Comparison of ENCODE assay signal across 8 cellular contexts in the genomic region with DNA sequence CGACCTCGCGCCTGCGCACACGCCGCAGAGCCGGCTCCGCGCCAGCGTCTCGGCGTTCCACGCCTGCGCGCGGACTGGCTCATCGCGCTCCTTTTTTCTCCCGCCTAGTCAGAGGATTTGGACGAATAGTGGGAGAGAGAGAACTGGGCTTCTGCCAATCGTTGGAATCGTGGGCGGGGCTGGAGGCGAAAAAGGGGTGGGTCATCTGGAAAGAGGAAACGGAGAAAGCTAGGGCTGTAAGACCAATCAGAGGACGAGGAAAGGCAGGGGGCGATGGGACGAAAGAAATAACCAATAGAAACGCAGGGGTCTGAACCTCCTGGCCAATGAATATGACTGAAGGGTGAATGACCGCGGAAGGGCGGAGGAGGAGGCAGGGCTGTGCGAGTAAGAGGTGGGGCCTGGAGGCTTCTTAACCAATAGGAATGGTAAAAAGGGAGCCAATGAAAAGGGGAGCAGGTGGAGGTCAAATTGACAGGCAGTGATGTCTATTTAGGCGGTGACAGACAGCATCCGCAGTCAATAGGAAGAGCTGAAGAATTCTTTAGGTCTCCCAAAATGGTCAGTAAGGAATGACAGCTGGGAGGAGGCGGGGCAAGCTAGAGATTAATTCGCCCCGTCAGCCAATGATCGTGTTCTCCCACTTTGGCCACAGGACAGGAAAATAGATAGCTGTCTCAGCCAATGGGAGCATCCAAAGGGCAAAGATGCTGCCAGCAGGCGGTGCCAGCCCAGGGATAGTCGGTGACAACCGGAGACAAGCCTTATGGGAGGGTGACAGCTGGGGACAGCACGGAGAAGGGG. TPM values are rescaled to one million over a fixed set of nuclear protein-coding genes. Genes with fewer than 3 reads are reported as not detected.
A peak's percentile ranks its signal among the peaks of the same experiment; 100 is the strongest.
DNase-seq lines count a peak whose midpoint lies in the region; ATAC-seq lines count a peak whose summit lies in the region.

A gene with protein sequence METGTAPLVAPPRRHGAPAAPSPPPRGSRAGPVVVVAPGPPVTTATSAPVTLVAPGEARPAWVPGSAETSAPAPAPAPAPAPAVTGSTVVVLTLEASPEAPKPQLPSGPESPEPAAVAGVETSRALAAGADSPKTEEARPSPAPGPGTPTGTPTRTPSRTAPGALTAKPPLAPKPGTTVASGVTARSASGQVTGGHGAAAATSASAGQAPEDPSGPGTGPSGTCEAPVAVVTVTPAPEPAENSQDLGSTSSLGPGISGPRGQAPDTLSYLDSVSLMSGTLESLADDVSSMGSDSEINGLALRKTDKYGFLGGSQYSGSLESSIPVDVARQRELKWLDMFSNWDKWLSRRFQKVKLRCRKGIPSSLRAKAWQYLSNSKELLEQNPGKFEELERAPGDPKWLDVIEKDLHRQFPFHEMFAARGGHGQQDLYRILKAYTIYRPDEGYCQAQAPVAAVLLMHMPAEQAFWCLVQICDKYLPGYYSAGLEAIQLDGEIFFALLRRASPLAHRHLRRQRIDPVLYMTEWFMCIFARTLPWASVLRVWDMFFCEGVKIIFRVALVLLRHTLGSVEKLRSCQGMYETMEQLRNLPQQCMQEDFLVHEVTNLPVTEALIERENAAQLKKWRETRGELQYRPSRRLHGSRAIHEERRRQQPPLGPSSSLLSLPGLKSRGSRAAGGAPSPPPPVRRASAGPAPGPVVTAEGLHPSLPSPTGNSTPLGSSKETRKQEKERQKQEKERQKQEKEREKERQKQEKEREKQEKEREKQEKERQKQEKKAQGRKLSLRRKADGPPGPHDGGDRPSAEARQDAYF (minus strand): TSS at position 51 of the 804 bp plus-strand sequence. CDS start 311 bp downstream, outside the sequence.

- peaks cover 19% of the 10 kb centered on the region for H3K36me3 ChIP-seq in BLaER1

- peak; percentile 98 for DNase-seq in NCI-H748 treated with DMSO at 0.1 percent for 48 hours (lab: John Stamatoyannopoulos, UW)
- DNase-seq in activated CD4-positive, alpha-beta T cell treated with anti-CD3 and anti-CD28 coated beads, Interleukin-2, amount 50 U/mL, for 4 hours: peak; percentile 99
- peak; percentile 100 for DNase-seq in dedifferentiated amniotic fluid mesenchymal stem cell (ENCODE audit: extremely low spot score)
- DNase-seq in left colon: peak; percentile 98 to 99
- peak; percentile 92 to 98 for DNase-seq in stimulated activated CD4-positive, alpha-beta T cell treated with anti-CD3 and anti-CD28 coated beads, Interleukin-1b, Interleukin-23, amount 100 ng/mL, for 4 hours (ENCODE audit: low read depth in 2 of 2)

- peak within 1 kb of the TSS; percentile 99 for H3K4me2 ChIP-seq in BLaER1

- intact Hi-C loops in left colon (cut with DNase I, micrococcal nuclease): no loop called here

- H3K4me1 ChIP-seq in BLaER1: peaks cover 64% of the 10 kb centered on the region

- H3K9me3 ChIP-seq in BLaER1: no peaks in the 10 kb centered on the region

- ATAC-seq in GM19397 (IDR thresholded peaks at IDR 0.05; ENCODE audit: unreplicated experiment) (peak; percentile 71), HG03565 (IDR thresholded peaks at IDR 0.05; ENCODE audit: unreplicated experiment) (peak; percentile 60), left colon (peak; percentile 80)

- H3K4me3 ChIP-seq in BLaER1: peak within 1 kb of the TSS; percentile 88

- H3K27ac ChIP-seq in BLaER1: peak within 1 kb of the TSS; percentile 82

- H4K20me1 ChIP-seq in BLaER1: peaks cover 41% of the 10 kb centered on the region

- H3K9ac ChIP-seq in BLaER1: peak within 1 kb of the TSS; percentile 90

- H3K27me3 ChIP-seq in BLaER1: no peaks in the 10 kb centered on the region

RNA-seq across cellular contexts. Expression of the gene that starts here (rescaled TPM):
- 10 to 100 TPM; 46.2 to 46.4 TPM for total RNA-seq in left colon

Comparison
In these comparisons a context has a peak if more than half of its experiments do, and no peak if none do; other contexts are left out.
1. Peak in every context shown above with its lines: DNase-seq, ATAC-seq, H3K4me3 ChIP-seq and H3K27ac ChIP-seq.